ENCODE assay signal across 31 cellular contexts in genomic region chr5:116296335-116297072, GRCh38.
"Had no signal": no experiment of that assay in that cellular context is flagged by ENCODE, and none has a peak within 500 bp of the region (broad histone marks: within the 10 kb centered on the region; RNA-seq: fewer than 3 reads in every experiment).

No MANE protein-coding gene starts in this region.

- ATAC-seq: activated T-cell treated with anti-CD3 and anti-CD28 coated beads, Interleukin-2, amount 50 U/mL, for 4 hours; activated T-helper 17 cell treated with anti-CD3 and anti-CD28 coated beads, Interleukin-2, amount 50 U/mL, for 72 hours; Panc1; Right ventricle myocardium inferior; T-cell had no signal

- DNase-seq: activated B cell treated with CpG ODN at 0.5 μM for 24 hours; activated CD4-positive, alpha-beta memory T cell treated with anti-CD3 and anti-CD28 coated beads for 36 hours; activated CD4-positive, alpha-beta T cell treated with anti-CD3 and anti-CD28 coated beads for 1 hour; activated CD4-positive, alpha-beta T cell treated with anti-CD3 and anti-CD28 coated beads, Interleukin-2, amount 10 ng/mL, durations not matched to agents 7 days and 5 days; activated CD8-positive, alpha-beta memory T cell treated with anti-CD3 and anti-CD28 coated beads for 24 hours; activated gamma-delta T cell; activated naive CD4-positive, alpha-beta T cell treated with anti-CD3 and anti-CD28 coated beads for 36 hours; activated T-cell treated with anti-CD3 and anti-CD28 coated beads, Interleukin-2, amount 50 U/mL, for 4 hours; amygdala; Kasumi-1; NCI-H1048; NCI-H146; NCI-H187 treated with DMSO at 0.1 percent for 48 hours; NCI-H2081 treated with DMSO at 0.1 percent for 48 hours; NCI-H2171; NCI-H226; NCI-H526 treated with DMSO at 0.1 percent for 48 hours; NK-92 treated with Interleukin-12 subunit alpha and Interleukin-12 subunit beta, amount 100 ng/mL, for 24 hours; OCI-M1; RPMI8226; T-cell; T-helper 2 cell; T1000 had no signal

- H3K4me3 Mint-ChIP-seq: activated B cell treated with CpG ODN at 0.5 μM for 24 hours; activated CD4-positive, alpha-beta memory T cell treated with anti-CD3 and anti-CD28 coated beads for 36 hours; activated CD4-positive, alpha-beta T cell treated with anti-CD3 and anti-CD28 coated beads, Interleukin-2, amount 10 ng/mL, durations not matched to agents 7 days and 5 days; activated naive CD4-positive, alpha-beta T cell treated with anti-CD3 and anti-CD28 coated beads for 36 hours; activated naive CD8-positive, alpha-beta T cell; activated T-cell treated with anti-CD3 and anti-CD28 coated beads, Interleukin-2, amount 50 U/mL, for 4 hours; activated T-helper 17 cell treated with anti-CD3 and anti-CD28 coated beads, Interleukin-2, amount 50 U/mL, for 72 hours; brain; T-cell had no signal

- H3K4me3 ChIP-seq: SK-N-MC had no signal

- FAIRE-seq: astrocyte, TTC549 had no signal

- H3K27ac ChIP-seq: SK-N-MC had no signal

- H3K27ac Mint-ChIP-seq: activated B cell treated with CpG ODN at 0.5 μM for 24 hours; activated CD4-positive, alpha-beta memory T cell treated with anti-CD3 and anti-CD28 coated beads for 36 hours; activated CD4-positive, alpha-beta T cell treated with anti-CD3 and anti-CD28 coated beads, Interleukin-2, amount 10 ng/mL, durations not matched to agents 7 days and 5 days; activated naive CD4-positive, alpha-beta T cell treated with anti-CD3 and anti-CD28 coated beads for 36 hours; activated naive CD8-positive, alpha-beta T cell; activated T-helper 17 cell treated with anti-CD3 and anti-CD28 coated beads, Interleukin-2, amount 50 U/mL, for 72 hours; brain; T-cell had no signal

- H3K4me1 Mint-ChIP-seq: activated B cell treated with CpG ODN at 0.5 μM for 24 hours; activated CD4-positive, alpha-beta T cell treated with anti-CD3 and anti-CD28 coated beads, Interleukin-2, amount 10 ng/mL, durations not matched to agents 7 days and 5 days; activated T-helper 17 cell treated with anti-CD3 and anti-CD28 coated beads, Interleukin-2, amount 50 U/mL, for 72 hours; brain; T-cell had no signal

- H3K27me3 Mint-ChIP-seq: activated B cell treated with CpG ODN at 0.5 μM for 24 hours; activated CD4-positive, alpha-beta memory T cell treated with anti-CD3 and anti-CD28 coated beads for 36 hours; activated CD4-positive, alpha-beta T cell treated with anti-CD3 and anti-CD28 coated beads, Interleukin-2, amount 10 ng/mL, durations not matched to agents 7 days and 5 days; activated naive CD8-positive, alpha-beta T cell; activated T-helper 17 cell treated with anti-CD3 and anti-CD28 coated beads, Interleukin-2, amount 50 U/mL, for 72 hours; brain; T-cell had no signal
